8 cellular contexts compared by ENCODE assay signal in genomic region chr11:35944503-35945136, GRCh38. TPM values are rescaled to one million over a fixed set of nuclear protein-coding genes. Genes with fewer than 3 reads are reported as not detected.
DNase-seq lines count a peak whose midpoint lies in the region; ATAC-seq lines count a peak whose summit lies in the region.

No MANE protein-coding gene starts in this region.

- H3K23ac ChIP-seq in trophoblast cell (ENCODE audit: low read length): no peak overlapping the region

- H2AK5ac ChIP-seq in trophoblast cell (ENCODE audit: low read length): peak overlapping the region; percentile 87

- peak overlapping the region; percentile 98 for H3K4ac ChIP-seq in trophoblast cell (ENCODE audit: low read depth, low read length)

- H2BK5ac ChIP-seq in trophoblast cell (ENCODE audit: low read depth, low read length, poor library complexity): no peak overlapping the region

- peak overlapping the region; percentile 63 to 72 (median 70) for H3K4me3 Mint-ChIP-seq in T-cell

- H3K27me3 Mint-ChIP-seq in T-cell: peaks cover 52 to 54% of the 10 kb centered on the region in 2 donors

- H2AFZ ChIP-seq in trophoblast cell (ENCODE audit: insufficient read depth, low read length, poor library complexity): peak overlapping the region; percentile 94

- DNase-seq in T-cell (no peak), foreskin melanocyte (peak; percentile 44), trophoblast cell (no peak), OCI-M2 (lab: John Stamatoyannopoulos, UW; ENCODE audit: unreplicated experiment) (no peak)
- no peak for DNase-seq in central memory CD4-positive, alpha-beta T cell

- ATAC-seq in T-cell (replicated peaks in 1 of 4) (no peak), GM18909 (IDR thresholded peaks at IDR 0.05; ENCODE audit: poor library complexity, unreplicated experiment) (no peak), GM21447 (IDR thresholded peaks at IDR 0.05; ENCODE audit: unreplicated experiment) (no peak)

- peak overlapping the region; percentile 72 for H2BK120ac ChIP-seq in trophoblast cell (ENCODE audit: insufficient read depth, low read length, poor library complexity)

- POLR2A ChIA-PET in T-cell (lab: Charles Lee): no interaction called here

- peak overlapping the region; percentile 61 for H2BK12ac ChIP-seq in trophoblast cell (ENCODE audit: low read length)

- H3K4me2 ChIP-seq in trophoblast cell (ENCODE audit: low read length): peak overlapping the region; percentile 73

- peak overlapping the region; percentile 89 for H4K12ac ChIP-seq in trophoblast cell (ENCODE audit: low read depth, low read length)

- H3K4me3 ChIP-seq in GM08714 (ENCODE audit: low read length): peak overlapping the region; percentile 49; the same call in 1 of the 2 replicates
- H3K4me3 ChIP-seq in trophoblast cell (ENCODE audit: low read depth, low read length): peak overlapping the region; percentile 71

- peak overlapping the region; percentile 50 for H4K8ac ChIP-seq in trophoblast cell (ENCODE audit: low read depth, low read length)

- no peaks in the 10 kb centered on the region for H3K36me3 ChIP-seq in trophoblast cell (ENCODE audit: control insufficient read depth in 1 of 2, insufficient read depth in 2 of 2, low read length in 2 of 2)

- no peaks in the 10 kb centered on the region for H3K9me3 Mint-ChIP-seq in T-cell

- peaks cover 13 to 21% (median 17%) of the 10 kb centered on the region in 3 donors for H3K4me1 Mint-ChIP-seq in T-cell

- H3K27ac Mint-ChIP-seq in T-cell: no peak overlapping the region

- H3K79me2 ChIP-seq in trophoblast cell (ENCODE audit: control insufficient read depth, insufficient read depth, low read length, poor library complexity): peaks cover 8% of the 10 kb centered on the region

- H4K91ac ChIP-seq in trophoblast cell (ENCODE audit: low read depth, low read length): peak overlapping the region; percentile 32

- H3K27ac ChIP-seq in trophoblast cell (ENCODE audit: low read depth, low read length): peak overlapping the region; percentile 27

- H3K18ac ChIP-seq in trophoblast cell (ENCODE audit: low read length): peak overlapping the region; percentile 87

- H3K9ac ChIP-seq in trophoblast cell (ENCODE audit: low read length): peak overlapping the region; percentile 30

- no CpG with 5 or more reads among the region's 32 CpGs for WGBS in trophoblast cell (ENCODE audit: extremely low coverage, insufficient coverage, insufficient read length)

- peak overlapping the region; percentile 46 for H3K14ac ChIP-seq in trophoblast cell (ENCODE audit: low read length)

- H3K79me1 ChIP-seq in trophoblast cell (ENCODE audit: low read length): peaks cover 8% of the 10 kb centered on the region

- no peaks in the 10 kb centered on the region for H3K36me3 Mint-ChIP-seq in T-cell

- H3K9me3 ChIP-seq in trophoblast cell (ENCODE audit: insufficient read depth, low read depth, low read length): no peaks in the 10 kb centered on the region

- no peaks in the 10 kb centered on the region for H3K27me3 ChIP-seq in trophoblast cell (ENCODE audit: insufficient read depth, low read length)

- peaks cover 7 to 10% of the 10 kb centered on the region in 2 experiments for H3K4me1 ChIP-seq in trophoblast cell (ENCODE audit: control insufficient read depth in 1 of 2, insufficient read depth in 2 of 2, low read length in 2 of 2)

- CTCF ChIA-PET in T-cell (lab: Charles Lee): no interaction called here

RNA-seq across cellular contexts. Expression of gene LDLRAD3, which starts 0.8 kb away (rescaled TPM):
- under 1 TPM in 2 of 5 donors, not detected in 3; 0.18 to 0.22 TPM for total RNA-seq in T-cell
- 12.0 and 12.4 TPM in 2 replicates for polyA plus RNA-seq in trophoblast cell (2013)
